In genomic region chr3:125767641-125768040, GRCh38 we compare ENCODE assay signal across 20 cellular contexts.
DNase-seq lines count a peak whose midpoint lies in the region; ATAC-seq and TF ChIP-seq lines count a peak whose summit lies in the region.
"Had no signal": no experiment of that assay in that cellular context is flagged by ENCODE, and none has a peak within 500 bp of the region (broad histone marks: within the 10 kb centered on the region; RNA-seq: fewer than 3 reads in every experiment).

No MANE protein-coding gene starts in this region.

- H3K36me3 ChIP-seq in GM23338 (ENCODE audit: insufficient read depth) = no peaks in the 10 kb centered on the region
- H3K36me3 ChIP-seq: BLaER1, lower lobe of right lung, SJSA1 had no signal

- no peaks in the 10 kb centered on the region for H3K79me2 ChIP-seq in GM23338 (replicated peaks; ENCODE audit: insufficient read depth)

- no peak for DNase-seq in activated CD4-positive, alpha-beta T cell treated with anti-CD3 and anti-CD28 coated beads, Interleukin-2, amount 10 ng/mL, durations not matched to agents 24 days and 14 days
- no peak for DNase-seq in activated CD4-positive, alpha-beta T cell treated with anti-CD3 and anti-CD28 coated beads, Interleukin-2, amount 50 U/mL, for 1 hour
- DNase-seq in GM23338 (ENCODE audit: low spot score) = no peak
- no peak for DNase-seq in nephron progenitor cell
- no peak for DNase-seq in posterior cingulate gyrus
- no peak for DNase-seq in mucosa of gallbladder (ENCODE audit: low spot score)
- DNase-seq: activated T-cell treated with anti-CD3 and anti-CD28 coated beads for 4 hours; amygdala; DMS53; effector CD8-positive, alpha-beta T cell; NCI-H82; stimulated activated CD4-positive, alpha-beta T cell treated with anti-CD3 and anti-CD28 coated beads, Interleukin-4, amount 100 ng/mL, for 4 hours; T1000; testis had no signal

- H3K27me3 ChIP-seq in GM23338 (ENCODE audit: insufficient read depth) = peaks cover 24% of the 10 kb centered on the region
- H3K27me3 ChIP-seq: SJSA1, testis had no signal

- H4K20me1 ChIP-seq in GM23338 (replicated peaks; ENCODE audit: insufficient read depth) = no peaks in the 10 kb centered on the region
- H4K20me1 ChIP-seq: BLaER1 had no signal

- H3K27ac ChIP-seq in GM23338 (ENCODE audit: low read depth) = no peak overlapping the region
- H3K27ac ChIP-seq: BLaER1, lower lobe of right lung, SJSA1, testis had no signal

- no peaks in the 10 kb centered on the region for H3K9me3 Mint-ChIP-seq in activated CD4-positive, alpha-beta T cell treated with anti-CD3 and anti-CD28 coated beads, Interleukin-2, amount 10 ng/mL, durations not matched to agents 24 days and 14 days
- H3K9me3 Mint-ChIP-seq in GM23338 (no peaks in the 10 kb centered on the region; the same call in 1 of the 3 replicates), brain (peaks cover 0 to 5% (median 0%) of the 10 kb centered on the region in 5 experiments), nephron progenitor cell (no peaks in the 10 kb centered on the region)

- H3K4me1 Mint-ChIP-seq in activated CD4-positive, alpha-beta T cell treated with anti-CD3 and anti-CD28 coated beads, Interleukin-2, amount 10 ng/mL, durations not matched to agents 24 days and 14 days = peaks cover 6% of the 10 kb centered on the region
- peaks cover 26% of the 10 kb centered on the region for H3K4me1 Mint-ChIP-seq in GM23338
- peaks cover 7% of the 10 kb centered on the region for H3K4me1 Mint-ChIP-seq in brain
- H3K4me1 Mint-ChIP-seq in nephron progenitor cell = peaks cover 17% of the 10 kb centered on the region

- H3K4me3 ChIP-seq in GM23338 = no peak overlapping the region
- H3K4me3 ChIP-seq: SJSA1, testis had no signal

- H3K4me3 Mint-ChIP-seq in activated CD4-positive, alpha-beta T cell treated with anti-CD3 and anti-CD28 coated beads, Interleukin-2, amount 10 ng/mL, durations not matched to agents 24 days and 14 days = peak overlapping the region; percentile 75
- H3K4me3 Mint-ChIP-seq in GM23338 (peak overlapping the region; percentile 76), brain (peak overlapping the region; percentile 81 to 85 (median 83)), nephron progenitor cell (peak overlapping the region; percentile 74)

- H2AFZ ChIP-seq in GM23338 = no peak overlapping the region

- no peaks in the 10 kb centered on the region for H3K9me2 ChIP-seq in GM23338 (ENCODE audit: insufficient read depth)

- peaks cover 22% of the 10 kb centered on the region for H3K27me3 Mint-ChIP-seq in activated CD4-positive, alpha-beta T cell treated with anti-CD3 and anti-CD28 coated beads, Interleukin-2, amount 10 ng/mL, durations not matched to agents 24 days and 14 days
- H3K27me3 Mint-ChIP-seq in GM23338 (ENCODE audit: insufficient read depth, low read depth, poor library complexity) (peaks cover 36% of the 10 kb centered on the region), brain (peaks cover 14% of the 10 kb centered on the region), nephron progenitor cell (ENCODE audit: low read depth, poor library complexity) (peaks cover 60% of the 10 kb centered on the region)

- ATAC-seq in GM23338 (no peak), GM18868 (IDR thresholded peaks at IDR 0.05; ENCODE audit: unreplicated experiment) (no peak)
- ATAC-seq: lower lobe of right lung, Panc1 had no signal

- TF ChIP-seq CTCF in GM23338 (conservative IDR thresholded peaks at IDR 0.05; ENCODE audit: low read depth in 2 of 2) = no peak
- TF ChIP-seq CTCF in brain (conservative IDR thresholded peaks at IDR 0.05) = no peak
- TF ChIP-seq CTCF in nephron progenitor cell (IDR thresholded peaks at IDR 0.05) = no peak

- H3K4me1 ChIP-seq in GM23338 (ENCODE audit: insufficient read depth) = no peaks in the 10 kb centered on the region
- H3K4me1 ChIP-seq: BLaER1, lower lobe of right lung, SJSA1, testis had no signal

- intact Hi-C loops in activated CD4-positive, alpha-beta T cell treated with anti-CD3 and anti-CD28 coated beads, Interleukin-2, amount 10 ng/mL, durations not matched to agents 24 days and 14 days (cut with micrococcal nuclease) = loop anchor here (10.0 kb wide), 1 partner anchor 147 kb away; no protein-coding TSS in a partner anchor
- intact Hi-C loops in posterior cingulate gyrus (cut with DNase I) = no loop called here

- H3K36me3 Mint-ChIP-seq in activated CD4-positive, alpha-beta T cell treated with anti-CD3 and anti-CD28 coated beads, Interleukin-2, amount 10 ng/mL, durations not matched to agents 24 days and 14 days (ENCODE audit: low read depth) = no peaks in the 10 kb centered on the region
- no peaks in the 10 kb centered on the region; the same call in 2 of the 3 replicates for H3K36me3 Mint-ChIP-seq in GM23338 (ENCODE audit: low read depth)
- H3K36me3 Mint-ChIP-seq in brain = no peaks in the 10 kb centered on the region
- no peaks in the 10 kb centered on the region for H3K36me3 Mint-ChIP-seq in nephron progenitor cell (ENCODE audit: low read depth)

- H3K4me2 ChIP-seq in GM23338 = no peak overlapping the region

- H3F3A ChIP-seq in GM23338 (replicated peaks; ENCODE audit: low read depth) = no peaks in the 10 kb centered on the region

- H3K27ac Mint-ChIP-seq in activated CD4-positive, alpha-beta T cell treated with anti-CD3 and anti-CD28 coated beads, Interleukin-2, amount 10 ng/mL, durations not matched to agents 24 days and 14 days = no peak overlapping the region
- H3K27ac Mint-ChIP-seq in GM23338 = no peak overlapping the region
- H3K27ac Mint-ChIP-seq in brain = no peak overlapping the region
- no peak overlapping the region for H3K27ac Mint-ChIP-seq in nephron progenitor cell

TF ChIP-seq in GM23338, 12 proteins besides CTCF, POLR2A, EP300 and RAD21 (continues in another document):
- TF ChIP-seq ZNF331 (CRISPR knock-in tag; IDR thresholded peaks at IDR 0.05; ENCODE audit: low read depth) (no peak), EZH2phosphoT487 (IDR thresholded peaks at IDR 0.05; ENCODE audit: unreplicated experiment) (no peak), POLR2AphosphoS5 (IDR thresholded peaks at IDR 0.05; ENCODE audit: low read depth) (no peak), EZH2 (IDR thresholded peaks at IDR 0.05; ENCODE audit: low read depth, unreplicated experiment) (no peak), STAT1 (IDR thresholded peaks at IDR 0.05; ENCODE audit: unreplicated experiment) (no peak), CREB1 (CRISPR knock-in tag; IDR thresholded peaks at IDR 0.05; ENCODE audit: low read depth) (no peak), NANOG (IDR thresholded peaks at IDR 0.05; ENCODE audit: borderline replicate concordance) (no peak)
- TF ChIP-seq, protein P1, sequence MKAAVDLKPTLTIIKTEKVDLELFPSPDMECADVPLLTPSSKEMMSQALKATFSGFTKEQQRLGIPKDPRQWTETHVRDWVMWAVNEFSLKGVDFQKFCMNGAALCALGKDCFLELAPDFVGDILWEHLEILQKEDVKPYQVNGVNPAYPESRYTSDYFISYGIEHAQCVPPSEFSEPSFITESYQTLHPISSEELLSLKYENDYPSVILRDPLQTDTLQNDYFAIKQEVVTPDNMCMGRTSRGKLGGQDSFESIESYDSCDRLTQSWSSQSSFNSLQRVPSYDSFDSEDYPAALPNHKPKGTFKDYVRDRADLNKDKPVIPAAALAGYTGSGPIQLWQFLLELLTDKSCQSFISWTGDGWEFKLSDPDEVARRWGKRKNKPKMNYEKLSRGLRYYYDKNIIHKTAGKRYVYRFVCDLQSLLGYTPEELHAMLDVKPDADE (IDR thresholded peaks at IDR 0.05) = no peak
